1 cellular context compared by ENCODE assay signal in the genomic region with DNA sequence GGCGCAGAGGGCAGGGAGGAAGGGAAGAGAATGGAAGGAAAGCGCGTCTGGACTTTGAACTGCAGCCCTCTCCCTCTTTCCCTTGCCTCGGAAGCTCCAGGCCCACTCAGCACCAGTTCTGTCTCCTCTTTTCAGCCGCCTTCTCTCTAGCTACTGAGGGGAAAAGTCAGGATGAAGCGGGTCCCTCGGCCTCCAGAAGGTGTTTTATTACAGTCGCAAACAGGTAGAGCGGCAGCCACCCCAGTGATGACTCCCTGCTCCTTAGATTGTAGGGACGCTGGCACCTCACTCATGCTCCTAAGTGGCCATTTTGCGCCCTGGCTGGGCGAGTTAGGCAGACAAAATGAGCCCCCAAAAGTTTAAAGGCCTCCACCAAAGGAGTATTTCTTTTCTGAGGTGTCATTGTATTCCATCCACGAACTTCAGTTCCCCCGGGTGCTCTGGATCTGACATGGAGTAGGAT.
TF ChIP-seq lines count a peak whose summit lies in the region.

No MANE protein-coding gene starts in this region.

TF ChIP-seq in HepG2, 621 proteins besides CTCF, POLR2A, EP300 and RAD21 (continued from another document and continues in another):
- TF ChIP-seq, protein P1, sequence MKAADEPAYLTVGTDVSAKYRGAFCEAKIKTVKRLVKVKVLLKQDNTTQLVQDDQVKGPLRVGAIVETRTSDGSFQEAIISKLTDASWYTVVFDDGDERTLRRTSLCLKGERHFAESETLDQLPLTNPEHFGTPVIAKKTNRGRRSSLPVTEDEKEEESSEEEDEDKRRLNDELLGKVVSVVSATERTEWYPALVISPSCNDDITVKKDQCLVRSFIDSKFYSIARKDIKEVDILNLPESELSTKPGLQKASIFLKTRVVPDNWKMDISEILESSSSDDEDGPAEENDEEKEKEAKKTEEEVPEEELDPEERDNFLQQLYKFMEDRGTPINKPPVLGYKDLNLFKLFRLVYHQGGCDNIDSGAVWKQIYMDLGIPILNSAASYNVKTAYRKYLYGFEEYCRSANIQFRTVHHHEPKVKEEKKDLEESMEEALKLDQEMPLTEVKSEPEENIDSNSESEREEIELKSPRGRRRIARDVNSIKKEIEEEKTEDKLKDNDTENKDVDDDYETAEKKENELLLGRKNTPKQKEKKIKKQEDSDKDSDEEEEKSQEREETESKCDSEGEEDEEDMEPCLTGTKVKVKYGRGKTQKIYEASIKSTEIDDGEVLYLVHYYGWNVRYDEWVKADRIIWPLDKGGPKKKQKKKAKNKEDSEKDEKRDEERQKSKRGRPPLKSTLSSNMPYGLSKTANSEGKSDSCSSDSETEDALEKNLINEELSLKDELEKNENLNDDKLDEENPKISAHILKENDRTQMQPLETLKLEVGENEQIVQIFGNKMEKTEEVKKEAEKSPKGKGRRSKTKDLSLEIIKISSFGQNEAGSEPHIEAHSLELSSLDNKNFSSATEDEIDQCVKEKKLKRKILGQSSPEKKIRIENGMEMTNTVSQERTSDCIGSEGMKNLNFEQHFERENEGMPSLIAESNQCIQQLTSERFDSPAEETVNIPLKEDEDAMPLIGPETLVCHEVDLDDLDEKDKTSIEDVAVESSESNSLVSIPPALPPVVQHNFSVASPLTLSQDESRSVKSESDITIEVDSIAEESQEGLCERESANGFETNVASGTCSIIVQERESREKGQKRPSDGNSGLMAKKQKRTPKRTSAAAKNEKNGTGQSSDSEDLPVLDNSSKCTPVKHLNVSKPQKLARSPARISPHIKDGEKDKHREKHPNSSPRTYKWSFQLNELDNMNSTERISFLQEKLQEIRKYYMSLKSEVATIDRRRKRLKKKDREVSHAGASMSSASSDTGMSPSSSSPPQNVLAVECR (CRISPR knock-in tag; IDR thresholded peaks at IDR 0.05; ENCODE audit: borderline replicate concordance): no peak
- TF ChIP-seq ZNF781 (CRISPR knock-in tag; IDR thresholded peaks at IDR 0.05; ENCODE audit: borderline replicate concordance, not compliant biosample characterization) (no peak), RBM39 (IDR thresholded peaks at IDR 0.05; ENCODE audit: low read depth, low read length, poor library complexity, severe bottlenecking) (no peak), IRX3 (CRISPR knock-in tag; IDR thresholded peaks at IDR 0.05; ENCODE audit: borderline replicate concordance, low read depth) (no peak), PAX8 (CRISPR knock-in tag; IDR thresholded peaks at IDR 0.05; ENCODE audit: borderline replicate concordance) (0 out of 2 replicates have a peak, but pooled peaks have one; percentile 37), HNF4A (CRISPR knock-in tag; IDR thresholded peaks at IDR 0.05) (peak; percentile 81), ZNF121 (CRISPR knock-in tag; IDR thresholded peaks at IDR 0.05) (no peak), ZNF674 (CRISPR knock-in tag; IDR thresholded peaks at IDR 0.05; ENCODE audit: low read depth) (no peak), NCOR1 (IDR thresholded peaks at IDR 0.05; ENCODE audit: borderline replicate concordance, low read length) (no peak; the same call in 1 of the 2 replicates), CHCHD3 (CRISPR knock-in tag; IDR thresholded peaks at IDR 0.05) (no peak), ZNF816 (CRISPR knock-in tag; IDR thresholded peaks at IDR 0.05; ENCODE audit: borderline replicate concordance) (0 out of 2 replicates have a peak, but pooled peaks have one; percentile 35), ERF (CRISPR knock-in tag; IDR thresholded peaks at IDR 0.05) (no peak), PRMT3 (CRISPR knock-in tag; IDR thresholded peaks at IDR 0.05; ENCODE audit: borderline replicate concordance, low read depth) (no peak), SMARCC2 (IDR thresholded peaks at IDR 0.05) (no peak), ZNF138 (CRISPR knock-in tag; IDR thresholded peaks at IDR 0.05; ENCODE audit: low read depth) (no peak), YY1 (IDR thresholded peaks at IDR 0.05; ENCODE audit: insufficient read depth, insufficient replicate concordance, low read depth, low read length) (no peak), ZNF343 (CRISPR knock-in tag; IDR thresholded peaks at IDR 0.05) (no peak), MAF1 (CRISPR knock-in tag; IDR thresholded peaks at IDR 0.05; ENCODE audit: borderline replicate concordance) (no peak), ZNF274 (CRISPR knock-in tag; IDR thresholded peaks at IDR 0.05) (no peak), ZMYM3 (CRISPR knock-in tag; IDR thresholded peaks at IDR 0.05) (no peak), DMAP1 (CRISPR knock-in tag; IDR thresholded peaks at IDR 0.05) (peak; percentile 16; the same call in 1 of the 2 replicates)
- TF ChIP-seq, protein P2, sequence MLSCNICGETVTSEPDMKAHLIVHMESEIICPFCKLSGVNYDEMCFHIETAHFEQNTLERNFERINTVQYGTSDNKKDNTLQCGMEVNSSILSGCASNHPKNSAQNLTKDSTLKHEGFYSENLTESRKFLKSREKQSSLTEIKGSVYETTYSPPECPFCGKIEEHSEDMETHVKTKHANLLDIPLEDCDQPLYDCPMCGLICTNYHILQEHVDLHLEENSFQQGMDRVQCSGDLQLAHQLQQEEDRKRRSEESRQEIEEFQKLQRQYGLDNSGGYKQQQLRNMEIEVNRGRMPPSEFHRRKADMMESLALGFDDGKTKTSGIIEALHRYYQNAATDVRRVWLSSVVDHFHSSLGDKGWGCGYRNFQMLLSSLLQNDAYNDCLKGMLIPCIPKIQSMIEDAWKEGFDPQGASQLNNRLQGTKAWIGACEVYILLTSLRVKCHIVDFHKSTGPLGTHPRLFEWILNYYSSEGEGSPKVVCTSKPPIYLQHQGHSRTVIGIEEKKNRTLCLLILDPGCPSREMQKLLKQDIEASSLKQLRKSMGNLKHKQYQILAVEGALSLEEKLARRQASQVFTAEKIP (CRISPR knock-in tag; IDR thresholded peaks at IDR 0.05; ENCODE audit: borderline replicate concordance): no peak
- TF ChIP-seq, protein P3, sequence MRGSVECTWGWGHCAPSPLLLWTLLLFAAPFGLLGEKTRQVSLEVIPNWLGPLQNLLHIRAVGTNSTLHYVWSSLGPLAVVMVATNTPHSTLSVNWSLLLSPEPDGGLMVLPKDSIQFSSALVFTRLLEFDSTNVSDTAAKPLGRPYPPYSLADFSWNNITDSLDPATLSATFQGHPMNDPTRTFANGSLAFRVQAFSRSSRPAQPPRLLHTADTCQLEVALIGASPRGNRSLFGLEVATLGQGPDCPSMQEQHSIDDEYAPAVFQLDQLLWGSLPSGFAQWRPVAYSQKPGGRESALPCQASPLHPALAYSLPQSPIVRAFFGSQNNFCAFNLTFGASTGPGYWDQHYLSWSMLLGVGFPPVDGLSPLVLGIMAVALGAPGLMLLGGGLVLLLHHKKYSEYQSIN (CRISPR knock-in tag; IDR thresholded peaks at IDR 0.05; ENCODE audit: borderline replicate concordance): no peak
- TF ChIP-seq, protein P4, sequence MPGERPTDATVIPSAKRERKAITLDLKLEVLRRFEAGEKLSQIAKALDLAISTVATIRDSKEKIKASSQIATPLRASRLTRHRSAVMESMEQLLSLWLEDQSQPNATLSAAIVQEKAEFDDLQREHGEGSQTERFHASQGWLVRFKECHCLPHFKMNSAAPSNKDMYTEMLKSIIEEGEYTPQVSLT (CRISPR knock-in tag; IDR thresholded peaks at IDR 0.05; ENCODE audit: borderline replicate concordance, low read depth): no peak
- TF ChIP-seq, protein P5, sequence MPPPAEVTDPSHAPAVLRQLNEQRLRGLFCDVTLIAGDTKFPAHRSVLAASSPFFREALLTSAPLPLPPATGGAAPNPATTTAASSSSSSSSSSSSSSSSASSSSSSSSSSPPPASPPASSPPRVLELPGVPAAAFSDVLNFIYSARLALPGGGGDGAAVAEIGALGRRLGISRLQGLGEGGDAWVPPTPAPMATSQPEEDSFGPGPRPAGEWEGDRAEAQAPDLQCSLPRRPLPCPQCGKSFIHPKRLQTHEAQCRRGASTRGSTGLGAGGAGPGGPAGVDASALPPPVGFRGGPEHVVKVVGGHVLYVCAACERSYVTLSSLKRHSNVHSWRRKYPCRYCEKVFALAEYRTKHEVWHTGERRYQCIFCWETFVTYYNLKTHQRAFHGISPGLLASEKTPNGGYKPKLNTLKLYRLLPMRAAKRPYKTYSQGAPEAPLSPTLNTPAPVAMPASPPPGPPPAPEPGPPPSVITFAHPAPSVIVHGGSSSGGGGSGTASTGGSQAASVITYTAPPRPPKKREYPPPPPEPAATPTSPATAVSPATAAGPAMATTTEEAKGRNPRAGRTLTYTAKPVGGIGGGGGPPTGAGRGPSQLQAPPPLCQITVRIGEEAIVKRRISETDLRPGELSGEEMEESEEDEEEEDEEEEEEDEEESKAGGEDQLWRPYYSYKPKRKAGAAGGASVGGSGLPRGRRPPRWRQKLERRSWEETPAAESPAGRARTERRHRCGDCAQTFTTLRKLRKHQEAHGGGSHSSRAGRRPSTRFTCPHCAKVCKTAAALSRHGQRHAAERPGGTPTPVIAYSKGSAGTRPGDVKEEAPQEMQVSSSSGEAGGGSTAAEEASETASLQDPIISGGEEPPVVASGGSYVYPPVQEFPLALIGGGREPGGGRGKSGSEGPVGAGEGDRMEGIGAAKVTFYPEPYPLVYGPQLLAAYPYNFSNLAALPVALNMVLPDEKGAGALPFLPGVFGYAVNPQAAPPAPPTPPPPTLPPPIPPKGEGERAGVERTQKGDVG (CRISPR knock-in tag; IDR thresholded peaks at IDR 0.05; ENCODE audit: borderline replicate concordance): no peak
- TF ChIP-seq, protein P6, sequence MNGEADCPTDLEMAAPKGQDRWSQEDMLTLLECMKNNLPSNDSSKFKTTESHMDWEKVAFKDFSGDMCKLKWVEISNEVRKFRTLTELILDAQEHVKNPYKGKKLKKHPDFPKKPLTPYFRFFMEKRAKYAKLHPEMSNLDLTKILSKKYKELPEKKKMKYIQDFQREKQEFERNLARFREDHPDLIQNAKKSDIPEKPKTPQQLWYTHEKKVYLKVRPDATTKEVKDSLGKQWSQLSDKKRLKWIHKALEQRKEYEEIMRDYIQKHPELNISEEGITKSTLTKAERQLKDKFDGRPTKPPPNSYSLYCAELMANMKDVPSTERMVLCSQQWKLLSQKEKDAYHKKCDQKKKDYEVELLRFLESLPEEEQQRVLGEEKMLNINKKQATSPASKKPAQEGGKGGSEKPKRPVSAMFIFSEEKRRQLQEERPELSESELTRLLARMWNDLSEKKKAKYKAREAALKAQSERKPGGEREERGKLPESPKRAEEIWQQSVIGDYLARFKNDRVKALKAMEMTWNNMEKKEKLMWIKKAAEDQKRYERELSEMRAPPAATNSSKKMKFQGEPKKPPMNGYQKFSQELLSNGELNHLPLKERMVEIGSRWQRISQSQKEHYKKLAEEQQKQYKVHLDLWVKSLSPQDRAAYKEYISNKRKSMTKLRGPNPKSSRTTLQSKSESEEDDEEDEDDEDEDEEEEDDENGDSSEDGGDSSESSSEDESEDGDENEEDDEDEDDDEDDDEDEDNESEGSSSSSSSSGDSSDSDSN (CRISPR knock-in tag; IDR thresholded peaks at IDR 0.05): peak; percentile 69; the same call in 1 of the 2 replicates
- TF ChIP-seq, protein P7, sequence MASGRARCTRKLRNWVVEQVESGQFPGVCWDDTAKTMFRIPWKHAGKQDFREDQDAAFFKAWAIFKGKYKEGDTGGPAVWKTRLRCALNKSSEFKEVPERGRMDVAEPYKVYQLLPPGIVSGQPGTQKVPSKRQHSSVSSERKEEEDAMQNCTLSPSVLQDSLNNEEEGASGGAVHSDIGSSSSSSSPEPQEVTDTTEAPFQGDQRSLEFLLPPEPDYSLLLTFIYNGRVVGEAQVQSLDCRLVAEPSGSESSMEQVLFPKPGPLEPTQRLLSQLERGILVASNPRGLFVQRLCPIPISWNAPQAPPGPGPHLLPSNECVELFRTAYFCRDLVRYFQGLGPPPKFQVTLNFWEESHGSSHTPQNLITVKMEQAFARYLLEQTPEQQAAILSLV (CRISPR knock-in tag; IDR thresholded peaks at IDR 0.05; ENCODE audit: borderline replicate concordance): peak; percentile 14; the same call in 1 of the 2 replicates
- TF ChIP-seq, protein P8, sequence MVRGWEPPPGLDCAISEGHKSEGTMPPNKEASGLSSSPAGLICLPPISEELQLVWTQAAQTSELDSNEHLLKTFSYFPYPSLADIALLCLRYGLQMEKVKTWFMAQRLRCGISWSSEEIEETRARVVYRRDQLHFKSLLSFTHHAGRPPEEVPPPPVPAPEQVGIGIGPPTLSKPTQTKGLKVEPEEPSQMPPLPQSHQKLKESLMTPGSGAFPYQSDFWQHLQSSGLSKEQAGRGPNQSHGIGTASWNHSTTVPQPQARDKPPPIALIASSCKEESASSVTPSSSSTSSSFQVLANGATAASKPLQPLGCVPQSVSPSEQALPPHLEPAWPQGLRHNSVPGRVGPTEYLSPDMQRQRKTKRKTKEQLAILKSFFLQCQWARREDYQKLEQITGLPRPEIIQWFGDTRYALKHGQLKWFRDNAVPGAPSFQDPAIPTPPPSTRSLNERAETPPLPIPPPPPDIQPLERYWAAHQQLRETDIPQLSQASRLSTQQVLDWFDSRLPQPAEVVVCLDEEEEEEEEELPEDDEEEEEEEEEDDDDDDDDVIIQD (CRISPR knock-in tag; IDR thresholded peaks at IDR 0.05; ENCODE audit: low read depth): no peak
- TF ChIP-seq, protein P9, sequence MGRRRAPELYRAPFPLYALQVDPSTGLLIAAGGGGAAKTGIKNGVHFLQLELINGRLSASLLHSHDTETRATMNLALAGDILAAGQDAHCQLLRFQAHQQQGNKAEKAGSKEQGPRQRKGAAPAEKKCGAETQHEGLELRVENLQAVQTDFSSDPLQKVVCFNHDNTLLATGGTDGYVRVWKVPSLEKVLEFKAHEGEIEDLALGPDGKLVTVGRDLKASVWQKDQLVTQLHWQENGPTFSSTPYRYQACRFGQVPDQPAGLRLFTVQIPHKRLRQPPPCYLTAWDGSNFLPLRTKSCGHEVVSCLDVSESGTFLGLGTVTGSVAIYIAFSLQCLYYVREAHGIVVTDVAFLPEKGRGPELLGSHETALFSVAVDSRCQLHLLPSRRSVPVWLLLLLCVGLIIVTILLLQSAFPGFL (CRISPR knock-in tag; IDR thresholded peaks at IDR 0.05): no peak
- TF ChIP-seq, protein P10, sequence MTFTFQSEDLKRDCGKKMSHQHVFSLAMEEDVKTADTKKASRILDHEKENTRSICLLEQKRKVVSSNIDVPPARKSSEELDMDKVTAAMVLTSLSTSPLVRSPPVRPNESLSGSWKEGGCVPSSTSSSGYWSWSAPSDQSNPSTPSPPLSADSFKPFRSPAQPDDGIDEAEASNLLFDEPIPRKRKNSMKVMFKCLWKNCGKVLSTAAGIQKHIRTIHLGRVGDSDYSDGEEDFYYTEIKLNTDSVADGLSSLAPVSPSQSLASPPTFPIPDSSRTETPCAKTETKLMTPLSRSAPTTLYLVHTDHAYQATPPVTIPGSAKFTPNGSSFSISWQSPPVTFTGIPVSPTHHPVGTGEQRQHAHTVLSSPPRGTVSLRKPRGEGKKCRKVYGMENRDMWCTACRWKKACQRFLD (CRISPR knock-in tag; IDR thresholded peaks at IDR 0.05; ENCODE audit: borderline replicate concordance): no peak
- TF ChIP-seq, protein P11, sequence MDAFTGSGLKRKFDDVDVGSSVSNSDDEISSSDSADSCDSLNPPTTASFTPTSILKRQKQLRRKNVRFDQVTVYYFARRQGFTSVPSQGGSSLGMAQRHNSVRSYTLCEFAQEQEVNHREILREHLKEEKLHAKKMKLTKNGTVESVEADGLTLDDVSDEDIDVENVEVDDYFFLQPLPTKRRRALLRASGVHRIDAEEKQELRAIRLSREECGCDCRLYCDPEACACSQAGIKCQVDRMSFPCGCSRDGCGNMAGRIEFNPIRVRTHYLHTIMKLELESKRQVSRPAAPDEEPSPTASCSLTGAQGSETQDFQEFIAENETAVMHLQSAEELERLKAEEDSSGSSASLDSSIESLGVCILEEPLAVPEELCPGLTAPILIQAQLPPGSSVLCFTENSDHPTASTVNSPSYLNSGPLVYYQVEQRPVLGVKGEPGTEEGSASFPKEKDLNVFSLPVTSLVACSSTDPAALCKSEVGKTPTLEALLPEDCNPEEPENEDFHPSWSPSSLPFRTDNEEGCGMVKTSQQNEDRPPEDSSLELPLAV (CRISPR knock-in tag; conservative IDR thresholded peaks at IDR 0.05; ENCODE audit: low read depth): no peak
